Comparison of ENCODE assay signal across 23 cellular contexts in genomic region chr13:66237411-66238062, GRCh38.
"Had no signal": no experiment of that assay in that cellular context is flagged by ENCODE, and none has a peak within 500 bp of the region (broad histone marks: within the 10 kb centered on the region; RNA-seq: fewer than 3 reads in every experiment).

No MANE protein-coding gene starts in this region.

- H3K4me3 ChIP-seq: breast epithelium, coronary artery, lower lobe of right lung, upper lobe of left lung had no signal

- H3K4me1 Mint-ChIP-seq: activated B cell treated with CpG ODN at 0.5 μM for 24 hours; activated CD4-positive, alpha-beta T cell treated with anti-CD3 and anti-CD28 coated beads for 36 hours; activated naive CD8-positive, alpha-beta T cell treated with anti-CD3 and anti-CD28 coated beads, Interleukin-2, amount 10 ng/mL, durations not matched to agents 7 days and 5 days; naive thymus-derived CD4-positive, alpha-beta T cell; neural crest cell had no signal

- H3K9me3 Mint-ChIP-seq: activated T-helper 2 cell treated with anti-CD3 and anti-CD28 coated beads, Interferon-gamma antibody, Interleukin-2, Interleukin-4, amounts not matched to agents 10 μg/mL and 5 μg/mL and 100 μg/mL, durations not matched to agents 14 hours and 24 hours and 36 hours had no signal

- H3K27ac Mint-ChIP-seq: activated B cell treated with CpG ODN at 0.5 μM for 24 hours; activated CD4-positive, alpha-beta T cell treated with anti-CD3 and anti-CD28 coated beads for 36 hours; activated naive CD8-positive, alpha-beta T cell treated with anti-CD3 and anti-CD28 coated beads, Interleukin-2, amount 10 ng/mL, durations not matched to agents 7 days and 5 days; activated T-helper 2 cell treated with anti-CD3 and anti-CD28 coated beads, Interferon-gamma antibody, Interleukin-2, Interleukin-4, amounts not matched to agents 10 μg/mL and 5 μg/mL and 100 μg/mL, durations not matched to agents 14 hours and 24 hours and 36 hours; naive thymus-derived CD4-positive, alpha-beta T cell; progenitor cell of endocrine pancreas; T-helper 2 cell treated with Interferon-gamma antibody and Interleukin-4, amounts not matched to agents 5 μg/mL and 100 μg/mL, for 36 hours had no signal

- DNase-seq: activated B cell treated with CpG ODN at 0.5 μM for 24 hours; activated CD4-positive, alpha-beta T cell treated with anti-CD3 and anti-CD28 coated beads for 36 hours; activated CD4-positive, alpha-beta T cell treated with anti-CD3 and anti-CD28 coated beads, Interleukin-2, amount 50 U/mL, for 4 hours; activated CD8-positive, alpha-beta memory T cell treated with anti-CD3 and anti-CD28 coated beads for 24 hours; activated CD8-positive, alpha-beta memory T cell treated with anti-CD3 and anti-CD28 coated beads, Interleukin-2, amount 50 U/mL, for 4 hours; activated naive CD4-positive, alpha-beta T cell treated with Interleukin-2 at 50 U/mL for 16 hours; activated naive CD8-positive, alpha-beta T cell treated with anti-CD3 and anti-CD28 coated beads, Interleukin-2, amount 10 ng/mL, durations not matched to agents 7 days and 5 days; activated T-cell treated with anti-CD3 and anti-CD28 coated beads, Interleukin-2, amount 50 U/mL, for 4 hours; amniotic stem cell; kidney; lower lobe of right lung; naive thymus-derived CD4-positive, alpha-beta T cell; retina; stimulated activated CD4-positive, alpha-beta T cell treated with anti-CD3 and anti-CD28 coated beads, Interleukin-2, amount 100 ng/mL, for 48 hours; stimulated activated naive CD4-positive, alpha-beta T cell; upper lobe of left lung had no signal

- ATAC-seq: activated CD4-positive, alpha-beta T cell treated with anti-CD3 and anti-CD28 coated beads for 36 hours; activated T-cell treated with anti-CD3 and anti-CD28 coated beads, Interleukin-2, amount 50 U/mL, for 4 hours; lower lobe of right lung; naive thymus-derived CD4-positive, alpha-beta T cell had no signal

- H3K36me3 Mint-ChIP-seq: activated naive CD8-positive, alpha-beta T cell treated with anti-CD3 and anti-CD28 coated beads, Interleukin-2, amount 10 ng/mL, durations not matched to agents 7 days and 5 days; naive thymus-derived CD4-positive, alpha-beta T cell had no signal

- H3K4me3 Mint-ChIP-seq: activated B cell treated with CpG ODN at 0.5 μM for 24 hours; activated CD4-positive, alpha-beta T cell treated with anti-CD3 and anti-CD28 coated beads for 36 hours; activated naive CD8-positive, alpha-beta T cell treated with anti-CD3 and anti-CD28 coated beads, Interleukin-2, amount 10 ng/mL, durations not matched to agents 7 days and 5 days; activated T-cell treated with anti-CD3 and anti-CD28 coated beads, Interleukin-2, amount 50 U/mL, for 4 hours; naive thymus-derived CD4-positive, alpha-beta T cell; neural crest cell; T-helper 2 cell treated with Interferon-gamma antibody and Interleukin-4, amounts not matched to agents 5 μg/mL and 100 μg/mL, for 36 hours had no signal

- H3K27ac ChIP-seq: breast epithelium, coronary artery, epithelial cell of prostate, lower lobe of right lung, upper lobe of left lung had no signal

- H3K4me1 ChIP-seq: breast epithelium, lower lobe of right lung, upper lobe of left lung had no signal

- H3K9me3 ChIP-seq: upper lobe of left lung had no signal

- H3K36me3 ChIP-seq: breast epithelium, lower lobe of right lung, upper lobe of left lung had no signal

- H3K27me3 ChIP-seq: breast epithelium, upper lobe of left lung had no signal

- H3K27me3 Mint-ChIP-seq: activated B cell treated with CpG ODN at 0.5 μM for 24 hours; activated CD4-positive, alpha-beta T cell treated with anti-CD3 and anti-CD28 coated beads for 36 hours; naive thymus-derived CD4-positive, alpha-beta T cell; progenitor cell of endocrine pancreas had no signal
